1 cellular context compared by ENCODE assay signal in genomic region chr16:17135439-17135838, GRCh38.
TF ChIP-seq lines count a peak whose summit lies in the region.

No MANE protein-coding gene starts in this region.

TF ChIP-seq in Ishikawa, 13 proteins besides CTCF, POLR2A, EP300 and RAD21:
- TF ChIP-seq REST (IDR thresholded peaks at IDR 0.05; ENCODE audit: low read depth) (peak; percentile 45; the same call in 1 of the 2 replicates), FOXM1 (IDR thresholded peaks at IDR 0.05; ENCODE audit: borderline replicate concordance, low read depth) (no peak)
